ENCODE assay signal across 11 cellular contexts in genomic region chr9:12777149-12778010, GRCh38. TPM values are rescaled to one million over a fixed set of nuclear protein-coding genes. Genes with fewer than 3 reads are reported as not detected.
DNase-seq lines count a peak whose midpoint lies in the region; ATAC-seq, FAIRE-seq and TF ChIP-seq lines count a peak whose summit lies in the region.
"Had no signal": no experiment of that assay in that cellular context is flagged by ENCODE, and none has a peak within 500 bp of the region (broad histone marks: within the 10 kb centered on the region; RNA-seq: fewer than 3 reads in every experiment).

No MANE protein-coding gene starts in this region.

- H3K27me3 ChIP-seq in BE2C (no peaks in the 10 kb centered on the region), foreskin keratinocyte (no peaks in the 10 kb centered on the region), rectal smooth muscle tissue (ENCODE audit: control insufficient read depth, insufficient read depth, low read length) (no peaks in the 10 kb centered on the region)

- peaks cover 8% of the 10 kb centered on the region for H3K4me1 ChIP-seq in BE2C
- H3K4me1 ChIP-seq in foreskin keratinocyte: peaks cover 13% of the 10 kb centered on the region
- peaks cover 18% of the 10 kb centered on the region for H3K4me1 ChIP-seq in rectal smooth muscle tissue (ENCODE audit: control insufficient read depth, insufficient read depth, low read length)

- H3K9ac ChIP-seq in rectal smooth muscle tissue (ENCODE audit: low read length): no peak overlapping the region

- no peaks in the 10 kb centered on the region for H3K9me3 ChIP-seq in BE2C

- ATAC-seq in foreskin keratinocyte: peak; percentile 5

- no peak for DNase-seq in BE2C
- DNase-seq in foreskin keratinocyte: peak in 1 of 2 donors; percentile 39
- DNase-seq in midbrain (lab: John Stamatoyannopoulos, UW): no peak
- DNase-seq in DMS79 (lab: John Stamatoyannopoulos, UW): no peak
- no peak for DNase-seq in GM19239 (ENCODE audit: insufficient read length, low spot score)
- DNase-seq in stimulated activated CD4-positive, alpha-beta T cell treated with anti-CD3 and anti-CD28 coated beads, Interleukin-4, amount 100 ng/mL, for 24 hours: no peak
- DNase-seq: activated CD8-positive, alpha-beta memory T cell treated with anti-CD3 and anti-CD28 coated beads for 24 hours; NCI-H187 treated with DMSO at 0.1 percent for 48 hours had no signal

- H3K27ac ChIP-seq in VCaP (peak overlapping the region; percentile 80), foreskin keratinocyte (peak overlapping the region; percentile 84), rectal smooth muscle tissue (ENCODE audit: low read depth, low read length) (peak overlapping the region; percentile 93)

- H3K4me3 ChIP-seq in BE2C (ENCODE audit: low read depth, low read length) (peak overlapping the region; percentile 91), rectal smooth muscle tissue (ENCODE audit: low read length) (peak overlapping the region; percentile 93)

- no peak for FAIRE-seq in GM19239 (lab: Jason Lieb, UNC)
- FAIRE-seq: H1 had no signal

- no peak for TF ChIP-seq CTCF in BE2C (IDR thresholded peaks at IDR 0.05; ENCODE audit: low read depth, low read length)
- no peak for TF ChIP-seq CTCF in VCaP (conservative IDR thresholded peaks at IDR 0.05)
- TF ChIP-seq CTCF in foreskin keratinocyte (conservative IDR thresholded peaks at IDR 0.05): no peak

- H3K36me3 ChIP-seq in BE2C (no peaks in the 10 kb centered on the region), rectal smooth muscle tissue (ENCODE audit: control insufficient read depth, insufficient read depth, low read length) (no peaks in the 10 kb centered on the region)

RNA-seq across cellular contexts. Expression of gene LURAP1L, which starts 2.6 kb away (rescaled TPM):
- 30.3 TPM for polyA plus RNA-seq in BE2C (2012; ENCODE audit: insufficient read depth, insufficient read length, low read depth)
- total RNA-seq in foreskin keratinocyte: 3.6 TPM in 2 replicates
- polyA plus RNA-seq in foreskin keratinocyte: 2.4 and 2.7 TPM in 2 replicates
